Comparison of ENCODE assay signal across 11 cellular contexts in genomic region chr12:124507188-124508109, GRCh38. TPM values are rescaled to one million over a fixed set of nuclear protein-coding genes. Genes with fewer than 3 reads are reported as not detected.
DNase-seq lines count a peak whose midpoint lies in the region; FAIRE-seq and TF ChIP-seq lines count a peak whose summit lies in the region.
"Had no signal": no experiment of that assay in that cellular context is flagged by ENCODE, and none has a peak within 500 bp of the region (broad histone marks: within the 10 kb centered on the region; RNA-seq: fewer than 3 reads in every experiment).

No MANE protein-coding gene starts in this region.

- TF ChIP-seq CTCF in Peyer's patch (IDR thresholded peaks at IDR 0.05) (no peak), endothelial cell of umbilical vein (IDR thresholded peaks at IDR 0.05; ENCODE audit: extremely low read depth in 1 of 2, insufficient read depth in 1 of 2, low read depth in 1 of 2, low read length in 2 of 2) (no peak), transverse colon (IDR thresholded peaks at IDR 0.05) (no peak)

- H3K9me3 ChIP-seq in Peyer's patch = no peaks in the 10 kb centered on the region
- no peaks in the 10 kb centered on the region for H3K9me3 ChIP-seq in endothelial cell of umbilical vein (replicated peaks; ENCODE audit: control insufficient read depth, insufficient read depth, low read length)
- H3K9me3 ChIP-seq in mucosa of stomach (ENCODE audit: control insufficient read depth, low read length) = no peaks in the 10 kb centered on the region
- H3K9me3 ChIP-seq in transverse colon = no peaks in the 10 kb centered on the region
- H3K9me3 ChIP-seq in MG63 = no peaks in the 10 kb centered on the region
- H3K9me3 ChIP-seq: mucosa of descending colon had no signal

- no peak overlapping the region for H3K4me2 ChIP-seq in endothelial cell of umbilical vein (ENCODE audit: insufficient read depth, low read length)
- H3K4me2 ChIP-seq: KMS-11 had no signal

- peak overlapping the region in 3 of 4 donors; percentile 38 to 78 (median 63) for H3K27ac ChIP-seq in Peyer's patch
- peak overlapping the region; percentile 51 for H3K27ac ChIP-seq in endothelial cell of umbilical vein (ENCODE audit: insufficient read depth, low read depth, low read length)
- peak overlapping the region; percentile 80 to 89 (median 83) for H3K27ac ChIP-seq in transverse colon
- H3K27ac ChIP-seq: KMS-11 had no signal

- BruUV-seq in endothelial cell of umbilical vein (replicated peaks; lab: Mats Ljungman, UMichigan) = no TSS peak

- DNase-seq in Peyer's patch = no peak
- DNase-seq in endothelial cell of umbilical vein (ENCODE audit: low read depth, low spot score) = no peak
- DNase-seq in transverse colon = no peak
- DNase-seq in stimulated activated naive CD4-positive, alpha-beta T cell (lab: John Stamatoyannopoulos, UW) = no peak
- no peak for DNase-seq in MG63
- no peak for DNase-seq in NCI-H1436 treated with DMSO at 0.1 percent for 48 hours (lab: John Stamatoyannopoulos, UW)
- DNase-seq: NK-92 treated with Interleukin-12 subunit alpha and Interleukin-12 subunit beta, amount 100 ng/mL, for 24 hours; stimulated activated CD8-positive, alpha-beta memory T cell treated with anti-CD3 and anti-CD28 coated beads, Interleukin-4, amount 100 ng/mL, for 48 hours had no signal

- 74% methylated on average over 22 of the region's 26 CpGs; no CpG with 5 or more reads in 1 of the 2 donors for WGBS in transverse colon (ENCODE audit: low coverage in 1 of 2), 2 donors

- TF ChIP-seq POLR2A in Peyer's patch (IDR thresholded peaks at IDR 0.05) (no peak), endothelial cell of umbilical vein (IDR thresholded peaks at IDR 0.05; ENCODE audit: low read depth, low read length) (no peak), transverse colon (IDR thresholded peaks at IDR 0.05) (no peak)

- dilution Hi-C loops in endothelial cell of umbilical vein (cut with MboI; ENCODE audit: extremely low pct_ligation_motif_present, low sequenced_read_pairs) = no loop called here

- intact Hi-C loops in endothelial cell of umbilical vein (cut with micrococcal nuclease) = no loop called here
- intact Hi-C loops in transverse colon (cut with DNase I; ENCODE audit: low total_unique reads) = no loop called here

- H3K36me3 ChIP-seq in Peyer's patch (no peaks in the 10 kb centered on the region), endothelial cell of umbilical vein (ENCODE audit: control insufficient read depth in 2 of 2, extremely low read depth in 1 of 2, insufficient read depth in 2 of 2, low read length in 2 of 2) (no peaks in the 10 kb centered on the region), mucosa of stomach (ENCODE audit: control insufficient read depth, insufficient read depth, low read length) (no peaks in the 10 kb centered on the region), transverse colon (no peaks in the 10 kb centered on the region), MG63 (peaks cover 8% of the 10 kb centered on the region)

- H3K27me3 ChIP-seq in Peyer's patch (no peaks in the 10 kb centered on the region), endothelial cell of umbilical vein (ENCODE audit: control insufficient read depth in 2 of 2, insufficient read depth in 2 of 2, low read length in 2 of 2) (no peaks in the 10 kb centered on the region), mucosa of stomach (ENCODE audit: control insufficient read depth, insufficient read depth, low read length) (no peaks in the 10 kb centered on the region), transverse colon (no peaks in the 10 kb centered on the region), MG63 (no peaks in the 10 kb centered on the region)

- H3K79me2 ChIP-seq in endothelial cell of umbilical vein (ENCODE audit: control insufficient read depth, insufficient read depth, low read length) = peaks cover 38% of the 10 kb centered on the region

- CTCF ChIA-PET in endothelial cell of umbilical vein (lab: Charles Lee) = interaction anchor here (0.6 to 2.3 kb wide), 4 partner anchors 9 to 127 kb away, joined by 3 to 5 read pairs (median 5); no protein-coding TSS in a partner anchor

- peaks cover 0 to 67% (median under 1%) of the 10 kb centered on the region in 4 donors for H3K4me1 ChIP-seq in Peyer's patch
- peaks cover 35% of the 10 kb centered on the region for H3K4me1 ChIP-seq in endothelial cell of umbilical vein (ENCODE audit: control insufficient read depth, extremely low read depth, insufficient read depth, low read length)
- H3K4me1 ChIP-seq in mucosa of stomach (ENCODE audit: control insufficient read depth, insufficient read depth, low read length) = peaks cover 68% of the 10 kb centered on the region
- peaks cover 51 to 75% (median 60%) of the 10 kb centered on the region in 4 donors for H3K4me1 ChIP-seq in transverse colon

- POLR2A ChIA-PET in endothelial cell of umbilical vein (lab: Charles Lee) = no interaction called here

- in situ Hi-C loops in transverse colon (cut with MboI; ENCODE audit: low pct_ligation_motif_present in 1 of 4, low pct_unique_long_range_greater_than_20kb in 1 of 4, low sequenced_read_pairs in 3 of 4) = no loop called here

- no peak overlapping the region for H2AFZ ChIP-seq in endothelial cell of umbilical vein (ENCODE audit: low read depth, low read length)

- no peaks in the 10 kb centered on the region for H4K20me1 ChIP-seq in endothelial cell of umbilical vein (replicated peaks; ENCODE audit: control insufficient read depth, extremely low read depth, insufficient read depth, low read length)

- H3K9me1 ChIP-seq in endothelial cell of umbilical vein (replicated peaks; ENCODE audit: control insufficient read depth, extremely low read depth, insufficient read depth, low read length) = no peaks in the 10 kb centered on the region

- no peak for TF ChIP-seq EP300 in transverse colon (IDR thresholded peaks at IDR 0.05; ENCODE audit: low read depth)

- FAIRE-seq in endothelial cell of umbilical vein (lab: Jason Lieb, UNC) = no peak

- H3K9ac ChIP-seq in endothelial cell of umbilical vein (replicated peaks; ENCODE audit: extremely low read depth, insufficient read depth, low read length) = no peak overlapping the region
- peak overlapping the region; percentile 51 for H3K9ac ChIP-seq in mucosa of stomach (ENCODE audit: low read length)
- H3K9ac ChIP-seq: KMS-11 had no signal

- H3K4me3 ChIP-seq in Peyer's patch (no peak overlapping the region), endothelial cell of umbilical vein (replicated peaks in 1 of 3; ENCODE audit: insufficient read depth in 1 of 3, low read depth in 1 of 3, low read length in 3 of 3) (no peak overlapping the region), mucosa of stomach (ENCODE audit: low read length) (no peak overlapping the region), transverse colon (no peak overlapping the region), MG63 (no peak overlapping the region)
- H3K4me3 ChIP-seq: mucosa of descending colon had no signal

TF ChIP-seq in endothelial cell of umbilical vein, 7 proteins besides CTCF, POLR2A, EP300 and RAD21:
- no peak for TF ChIP-seq MYC (IDR thresholded peaks at IDR 0.05; ENCODE audit: low read depth, low read length)
- TF ChIP-seq GATA2 (IDR thresholded peaks at IDR 0.05; ENCODE audit: insufficient read depth, insufficient read length, low read depth, low read length) = no peak
- no peak for TF ChIP-seq EZH2 (IDR thresholded peaks at IDR 0.05; ENCODE audit: borderline replicate concordance, low read depth, low read length, severe bottlenecking)
TF ChIP-seq in endothelial cell of umbilical vein: peak in this region for 0.

RNA-seq across cellular contexts. Expression of gene NCOR2, which starts 60.0 kb away (rescaled TPM):
- total RNA-seq in Peyer's patch (100 to 1,000 TPM; 105 to 330 (median 148) TPM), endothelial cell of umbilical vein (241 and 297 TPM in 2 replicates), transverse colon (100 to 1,000 TPM in 2 of 4 donors, 10 to 100 TPM in 2; 72.1 to 460 (median 119) TPM)
- polyA plus RNA-seq in endothelial cell of umbilical vein = 20.9 and 26.5 TPM in 2 replicates
- polyA plus RNA-seq in endothelial cell of umbilical vein (2011; cell fraction: cytosol; rRNA removed) = 28.9 and 33.3 TPM in 2 replicates
- polyA plus RNA-seq in endothelial cell of umbilical vein (2011; cell fraction: nucleus; rRNA removed) = 83.4 and 92.8 TPM in 2 replicates
- 128 and 157 TPM in 2 replicates for polyA plus RNA-seq in endothelial cell of umbilical vein (2012)
- polyA minus RNA-seq in endothelial cell of umbilical vein = 26.9 and 33.3 TPM in 2 replicates
- polyA minus RNA-seq in endothelial cell of umbilical vein (2011; cell fraction: cytosol; rRNA and poly(A)+ RNA removed) = 37.7 TPM
- 53.8 and 94.2 TPM in 2 replicates for polyA minus RNA-seq in endothelial cell of umbilical vein (2011; cell fraction: nucleus; rRNA and poly(A)+ RNA removed)
- 17.0 and 32.9 TPM in 2 replicates for total RNA-seq in MG63 (2014; rRNA removed; shearing (Covaris generic); ENCODE audit: low replicate concordance)
